Comparison of ENCODE assay signal across 36 cellular contexts in the genomic region with DNA sequence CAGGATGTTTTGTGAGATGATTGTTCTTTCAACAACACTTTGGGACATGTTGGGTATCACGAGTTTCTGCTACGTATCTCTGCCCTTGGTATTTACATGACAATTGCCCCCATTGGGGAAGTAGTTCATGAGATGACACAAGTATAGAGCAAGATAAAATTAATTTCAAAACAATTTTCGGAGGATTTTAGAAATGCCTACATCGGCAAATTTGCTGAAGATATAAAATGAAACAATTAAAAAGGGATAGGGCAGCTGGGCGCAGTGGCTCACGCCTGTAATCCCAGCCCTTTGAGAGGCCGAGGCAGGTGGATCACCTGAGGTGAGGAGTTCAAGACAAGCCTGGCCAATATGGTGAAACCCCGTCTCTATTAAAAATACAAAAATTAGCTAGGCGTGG.
"Had no signal": no experiment of that assay in that cellular context is flagged by ENCODE, and none has a peak within 500 bp of the region (broad histone marks: within the 10 kb centered on the region; RNA-seq: fewer than 3 reads in every experiment).

No MANE protein-coding gene starts in this region.

- H3K9me3 Mint-ChIP-seq: activated B cell treated with CpG ODN at 0.5 μM for 24 hours; activated T-helper 1 cell treated with anti-CD3 and anti-CD28 coated beads, Interleukin-12 subunit alpha, Interleukin-12 subunit beta, Interleukin-2, Interleukin-4 antibody, amounts not matched to agents 30 ng/mL and 10 ng/mL and 1 ng/mL, durations not matched to agents 14 hours and 24 hours and 36 hours; T-helper 1 cell treated with Interleukin-12 subunit alpha and Interleukin-12 subunit beta and Interleukin-4 antibody, amounts not matched to agents 30 μg/mL and 1 μg/mL, for 36 hours had no signal

- H3K4me3 Mint-ChIP-seq: activated B cell treated with CpG ODN at 0.5 μM for 24 hours; activated CD4-positive, alpha-beta T cell treated with anti-CD3 and anti-CD28 coated beads, Interleukin-2, amount 10 ng/mL, durations not matched to agents 7 days and 5 days; activated CD8-positive, alpha-beta T cell treated with anti-CD3 and anti-CD28 coated beads for 36 hours; activated naive CD4-positive, alpha-beta T cell treated with anti-CD3 and anti-CD28 coated beads for 36 hours; activated naive CD8-positive, alpha-beta T cell treated with anti-CD3 and anti-CD28 coated beads for 36 hours; activated T-cell treated with anti-CD3 and anti-CD28 coated beads, Interleukin-2, amount 50 U/mL, for 4 hours; activated T-cell treated with anti-CD3 and anti-CD28 coated beads, Interleukin-2, amount 50 U/mL, for 72 hours; activated T-helper 1 cell treated with anti-CD3 and anti-CD28 coated beads, Interleukin-12 subunit alpha, Interleukin-12 subunit beta, Interleukin-2, Interleukin-4 antibody, amounts not matched to agents 30 ng/mL and 10 ng/mL and 1 ng/mL, durations not matched to agents 14 hours and 24 hours and 36 hours; activated T-helper 17 cell treated with anti-CD3 and anti-CD28 coated beads, Interleukin-2, amount 50 U/mL, for 72 hours; brain; central memory CD8-positive, alpha-beta T cell; T-helper 1 cell treated with Interleukin-12 subunit alpha and Interleukin-12 subunit beta and Interleukin-4 antibody, amounts not matched to agents 30 μg/mL and 1 μg/mL, for 36 hours; T-helper 2 cell treated with Interferon-gamma antibody and Interleukin-4, amounts not matched to agents 5 μg/mL and 100 μg/mL, for 36 hours had no signal

- H3K4me3 ChIP-seq: adrenal gland, cardiac muscle cell had no signal

- H3K4me1 ChIP-seq: adrenal gland had no signal

- ATAC-seq: activated CD8-positive, alpha-beta T cell treated with anti-CD3 and anti-CD28 coated beads for 36 hours; activated naive CD4-positive, alpha-beta T cell treated with anti-CD3 and anti-CD28 coated beads, Interleukin-2, amount 50 U/mL, for 72 hours; activated T-cell treated with anti-CD3 and anti-CD28 coated beads, Interleukin-2, amount 50 U/mL, for 4 hours; activated T-cell treated with anti-CD3 and anti-CD28 coated beads, Interleukin-2, amount 50 U/mL, for 72 hours; activated T-helper 17 cell treated with anti-CD3 and anti-CD28 coated beads, Interleukin-2, amount 50 U/mL, for 72 hours had no signal

- DNase-seq: activated B cell treated with CpG ODN at 0.5 μM for 24 hours; activated CD4-positive, alpha-beta T cell treated with anti-CD3 and anti-CD28 coated beads for 48 hours; activated CD4-positive, alpha-beta T cell treated with anti-CD3 and anti-CD28 coated beads, Interleukin-2, amount 10 ng/mL, durations not matched to agents 7 days and 5 days; activated CD4-positive, alpha-beta T cell treated with anti-CD3 and anti-CD28 coated beads, Interleukin-2, amount 50 U/mL, for 48 hours; activated CD4-positive, CD25-positive, alpha-beta regulatory T cell treated with anti-CD3 and anti-CD28 coated beads, Interleukin-2, amount 50 U/mL, for 72 hours; activated CD8-positive, alpha-beta memory T cell treated with anti-CD3 and anti-CD28 coated beads, Interleukin-2, amount 50 U/mL, for 4 hours; activated CD8-positive, alpha-beta T cell treated with anti-CD3 and anti-CD28 coated beads for 36 hours; activated effector memory CD4-positive, alpha-beta T cell treated with anti-CD3 and anti-CD28 coated beads, Interleukin-2, amount 50 U/mL, for 16 hours; activated gamma-delta T cell treated with Interleukin-2 at 50 U/mL for 16 hours; activated naive CD4-positive, alpha-beta T cell; activated naive CD4-positive, alpha-beta T cell treated with anti-CD3 and anti-CD28 coated beads for 36 hours; activated naive CD4-positive, alpha-beta T cell treated with anti-CD3 and anti-CD28 coated beads, Interleukin-2, amount 50 U/mL, for 16 hours; activated naive CD8-positive, alpha-beta T cell treated with anti-CD3 and anti-CD28 coated beads for 36 hours; activated T-cell treated with anti-CD3 and anti-CD28 coated beads for 4 hours; activated T-cell treated with anti-CD3 and anti-CD28 coated beads, Interleukin-2, amount 50 U/mL, for 1 hour; activated T-cell treated with anti-CD3 and anti-CD28 coated beads, Interleukin-2, amount 50 U/mL, for 4 hours; activated T-cell treated with anti-CD3 and anti-CD28 coated beads, Interleukin-2, amount 50 U/mL, for 72 hours; adrenal gland; amniotic stem cell; aorta; caudate nucleus; cerebellar nuclear complex; T-helper 1 cell; T-helper 2 cell; T-helper 9 cell had no signal

- H3K27me3 Mint-ChIP-seq: activated B cell treated with CpG ODN at 0.5 μM for 24 hours; activated CD4-positive, alpha-beta T cell treated with anti-CD3 and anti-CD28 coated beads, Interleukin-2, amount 10 ng/mL, durations not matched to agents 7 days and 5 days; activated CD8-positive, alpha-beta T cell treated with anti-CD3 and anti-CD28 coated beads for 36 hours; activated naive CD8-positive, alpha-beta T cell treated with anti-CD3 and anti-CD28 coated beads for 36 hours; activated T-helper 17 cell treated with anti-CD3 and anti-CD28 coated beads, Interleukin-2, amount 50 U/mL, for 72 hours; central memory CD8-positive, alpha-beta T cell had no signal

- H3K36me3 ChIP-seq: adrenal gland, cardiac muscle cell had no signal

- H3K27ac ChIP-seq: adrenal gland, cardiac muscle cell, VCaP had no signal

- H3K9me3 ChIP-seq: adrenal gland had no signal

- H3K4me1 Mint-ChIP-seq: activated B cell treated with CpG ODN at 0.5 μM for 24 hours; activated CD4-positive, alpha-beta T cell treated with anti-CD3 and anti-CD28 coated beads, Interleukin-2, amount 10 ng/mL, durations not matched to agents 7 days and 5 days; activated naive CD8-positive, alpha-beta T cell treated with anti-CD3 and anti-CD28 coated beads for 36 hours; activated T-helper 17 cell treated with anti-CD3 and anti-CD28 coated beads, Interleukin-2, amount 50 U/mL, for 72 hours; brain; central memory CD8-positive, alpha-beta T cell had no signal

- H3K27ac Mint-ChIP-seq: activated B cell treated with CpG ODN at 0.5 μM for 24 hours; activated CD4-positive, alpha-beta T cell treated with anti-CD3 and anti-CD28 coated beads, Interleukin-2, amount 10 ng/mL, durations not matched to agents 7 days and 5 days; activated CD8-positive, alpha-beta T cell treated with anti-CD3 and anti-CD28 coated beads for 36 hours; activated naive CD4-positive, alpha-beta T cell treated with anti-CD3 and anti-CD28 coated beads for 36 hours; activated naive CD4-positive, alpha-beta T cell treated with anti-CD3 and anti-CD28 coated beads, Interleukin-2, amount 50 U/mL, for 72 hours; activated naive CD8-positive, alpha-beta T cell treated with anti-CD3 and anti-CD28 coated beads for 36 hours; activated T-cell treated with anti-CD3 and anti-CD28 coated beads, Interleukin-2, amount 50 U/mL, for 72 hours; activated T-helper 1 cell treated with anti-CD3 and anti-CD28 coated beads, Interleukin-12 subunit alpha, Interleukin-12 subunit beta, Interleukin-2, Interleukin-4 antibody, amounts not matched to agents 30 ng/mL and 10 ng/mL and 1 ng/mL, durations not matched to agents 14 hours and 24 hours and 36 hours; activated T-helper 17 cell treated with anti-CD3 and anti-CD28 coated beads, Interleukin-2, amount 50 U/mL, for 72 hours; brain; T-helper 1 cell treated with Interleukin-12 subunit alpha and Interleukin-12 subunit beta and Interleukin-4 antibody, amounts not matched to agents 30 μg/mL and 1 μg/mL, for 36 hours; T-helper 2 cell treated with Interferon-gamma antibody and Interleukin-4, amounts not matched to agents 5 μg/mL and 100 μg/mL, for 36 hours had no signal

- FAIRE-seq: bronchial epithelial cell, TTC549 had no signal

- H3K36me3 Mint-ChIP-seq: activated naive CD8-positive, alpha-beta T cell treated with anti-CD3 and anti-CD28 coated beads for 36 hours; brain had no signal

- H3K27me3 ChIP-seq: adrenal gland, cardiac muscle cell had no signal
